Comparison of ENCODE assay signal across 17 cellular contexts in genomic region chr11:69081180-69081579, GRCh38.
"Had no signal": no experiment of that assay in that cellular context is flagged by ENCODE, and none has a peak within 500 bp of the region (broad histone marks: within the 10 kb centered on the region; RNA-seq: fewer than 3 reads in every experiment).

No MANE protein-coding gene starts in this region.

- ATAC-seq: sciatic nerve had no signal

- H3K27me3 Mint-ChIP-seq: activated CD4-positive, alpha-beta T cell treated with anti-CD3 and anti-CD28 coated beads, Interleukin-2, amount 10 ng/mL, durations not matched to agents 24 days and 14 days; activated naive CD4-positive, alpha-beta T cell treated with anti-CD3 and anti-CD28 coated beads, Interleukin-2, amount 10 ng/mL, durations not matched to agents 7 days and 5 days had no signal

- H3K27ac Mint-ChIP-seq: nephron had no signal

- H3K4me1 ChIP-seq: adrenal gland had no signal

- H3K27ac ChIP-seq: adrenal gland had no signal

- H3K4me3 ChIP-seq: adrenal gland, left lung, tibial artery had no signal

- H3K27me3 ChIP-seq: adrenal gland, left lung, tibial artery had no signal

- H3K9me3 Mint-ChIP-seq: activated CD4-positive, alpha-beta T cell treated with anti-CD3 and anti-CD28 coated beads, Interleukin-2, amount 10 ng/mL, durations not matched to agents 24 days and 14 days; activated naive CD4-positive, alpha-beta T cell treated with anti-CD3 and anti-CD28 coated beads, Interleukin-2, amount 10 ng/mL, durations not matched to agents 7 days and 5 days; activated T-cell treated with anti-CD3 and anti-CD28 coated beads, Interleukin-2, amount 50 U/mL, for 4 hours; nephron had no signal

- H3K4me3 Mint-ChIP-seq: activated CD4-positive, alpha-beta T cell treated with anti-CD3 and anti-CD28 coated beads, Interleukin-2, amount 10 ng/mL, durations not matched to agents 24 days and 14 days; activated naive CD4-positive, alpha-beta T cell treated with anti-CD3 and anti-CD28 coated beads, Interleukin-2, amount 10 ng/mL, durations not matched to agents 7 days and 5 days; activated T-cell treated with anti-CD3 and anti-CD28 coated beads, Interleukin-2, amount 50 U/mL, for 4 hours; nephron had no signal

- H3K9me3 ChIP-seq: adrenal gland, left lung, tibial artery had no signal

- DNase-seq: activated CD4-positive, alpha-beta T cell treated with anti-CD3 and anti-CD28 coated beads, Interleukin-2, amount 10 ng/mL, durations not matched to agents 24 days and 14 days; activated CD4-positive, CD25-positive, alpha-beta regulatory T cell; activated CD8-positive, alpha-beta memory T cell treated with anti-CD3 and anti-CD28 coated beads, Interleukin-2, amount 50 U/mL, for 4 hours; activated naive CD4-positive, alpha-beta T cell treated with anti-CD3 and anti-CD28 coated beads, Interleukin-2, amount 10 ng/mL, durations not matched to agents 7 days and 5 days; activated T-cell treated with anti-CD3 and anti-CD28 coated beads, Interleukin-2, amount 50 U/mL, for 4 hours; adrenal gland; effector CD8-positive, alpha-beta T cell; hypothalamus; left lung; midbrain; nucleus accumbens; stimulated activated CD4-positive, alpha-beta T cell treated with anti-CD3 and anti-CD28 coated beads, Interleukin-4, amount 100 ng/mL, for 24 hours; substantia nigra; T-helper 9 cell; tibial artery had no signal
